8 cellular contexts compared by ENCODE assay signal in genomic region chr19:1942078-1942933, GRCh38. TPM values are rescaled to one million over a fixed set of nuclear protein-coding genes. Genes with fewer than 3 reads are reported as not detected.
DNase-seq lines count a peak whose midpoint lies in the region; ATAC-seq and TF ChIP-seq lines count a peak whose summit lies in the region.

No MANE protein-coding gene starts in this region.

- H3K27me3 ChIP-seq in HL-60 (ENCODE audit: insufficient read depth, poor library complexity, severe bottlenecking) (no peaks in the 10 kb centered on the region), foreskin keratinocyte (no peaks in the 10 kb centered on the region), neuron (ENCODE audit: insufficient read depth, low read length) (no peaks in the 10 kb centered on the region)

- CTCF ChIA-PET in RWPE1 (lab: Yijun Ruan, JAX): interaction anchor here (0.6 kb wide), 2 partner anchors 14 to 456 kb away, joined by 3 read pairs; no protein-coding TSS in a partner anchor

- H3K4me1 ChIP-seq in foreskin keratinocyte: peaks cover 6% of the 10 kb centered on the region
- peaks cover 22% of the 10 kb centered on the region for H3K4me1 ChIP-seq in neuron (ENCODE audit: insufficient read depth, low read length)

- POLR2A ChIA-PET in RWPE1 (lab: Yijun Ruan, JAX; ENCODE audit: low non-redundant PET): interaction anchor here (0.6 kb wide), 2 partner anchors 68 to 110 kb away, joined by 7 to 16 read pairs; no protein-coding TSS in a partner anchor

- no peak overlapping the region for H2AFZ ChIP-seq in neuron (ENCODE audit: low read depth, low read length)

- H3K4me3 ChIP-seq in HL-60 (replicated peaks; ENCODE audit: insufficient read depth, low read length) (peak overlapping the region; percentile 95), neuron (ENCODE audit: low read length) (peak overlapping the region; percentile 79)

- ATAC-seq in foreskin keratinocyte (peak; percentile 18), HG03045 (IDR thresholded peaks at IDR 0.05; ENCODE audit: unreplicated experiment) (no peak)

- TF ChIP-seq CTCF in HL-60 (IDR thresholded peaks at IDR 0.05; ENCODE audit: insufficient read depth, low read length) (no peak), RWPE1 (conservative IDR thresholded peaks at IDR 0.05; ENCODE audit: low read depth) (no peak), foreskin keratinocyte (conservative IDR thresholded peaks at IDR 0.05) (peak; percentile 11)

- peak overlapping the region; percentile 88 for H3K27ac ChIP-seq in HL-60 (replicated peaks)
- peak overlapping the region; percentile 99 for H3K27ac ChIP-seq in RWPE1
- peak overlapping the region; percentile 68 for H3K27ac ChIP-seq in foreskin keratinocyte
- peak overlapping the region; percentile 91 for H3K27ac ChIP-seq in substantia nigra (ENCODE audit: low read depth, low read length, poor library complexity, severe bottlenecking)

- H3K9me3 ChIP-seq in neuron (ENCODE audit: low read length): peaks cover 2% of the 10 kb centered on the region

- no peaks in the 10 kb centered on the region for H3K36me3 ChIP-seq in neuron (ENCODE audit: insufficient read depth, low read length)

- peak; percentile 23 for DNase-seq in DMS79 treated with DMSO at 0.1 percent for 48 hours (lab: John Stamatoyannopoulos, UW)
- DNase-seq in HL-60 (ENCODE audit: low read depth in 1 of 2, low spot score in 1 of 2): peak; percentile 82 to 87
- peak; percentile 76 for DNase-seq in RWPE1 (ENCODE audit: low spot score)
- DNase-seq in activated naive CD4-positive, alpha-beta T cell (lab: John Stamatoyannopoulos, UW): peak; percentile 29 to 60 (median 48)
- DNase-seq in foreskin keratinocyte: peak in 1 of 2 donors; percentile 58
- DNase-seq in substantia nigra (lab: John Stamatoyannopoulos, UW): peak in 38 of 49 donors; percentile 11 to 71 (median 48)

RNA-seq across cellular contexts. Expression of gene CSNK1G2, which starts 1.3 kb away (rescaled TPM):
- total RNA-seq in foreskin keratinocyte: 76.6 and 78.8 TPM in 2 replicates
- 63.7 and 64.4 TPM in 2 replicates for polyA plus RNA-seq in foreskin keratinocyte

RNA-seq across cellular contexts. Expression of gene ADAT3, which starts 37.1 kb away (rescaled TPM):
- 2.7 and 3.2 TPM in 2 replicates for total RNA-seq in foreskin keratinocyte
- 3.8 and 4.8 TPM in 2 replicates for polyA plus RNA-seq in foreskin keratinocyte

RNA-seq across cellular contexts. Expression of gene SCAMP4, which starts 37.1 kb away (rescaled TPM):
- total RNA-seq in foreskin keratinocyte: 35.2 and 42.2 TPM in 2 replicates
- polyA plus RNA-seq in foreskin keratinocyte: 44.0 and 45.1 TPM in 2 replicates

RNA-seq across cellular contexts. Expression of gene ABHD17A, which starts 57.0 kb away (rescaled TPM):
- total RNA-seq in foreskin keratinocyte: 49.1 and 50.3 TPM in 2 replicates
- 69.0 and 76.6 TPM in 2 replicates for polyA plus RNA-seq in foreskin keratinocyte
